ENCODE assay signal across 13 cellular contexts in genomic region chr2:169815849-169816248, GRCh38. TPM values are rescaled to one million over a fixed set of nuclear protein-coding genes. Genes with fewer than 3 reads are reported as not detected.
DNase-seq lines count a peak whose midpoint lies in the region; ATAC-seq and TF ChIP-seq lines count a peak whose summit lies in the region.
"Had no signal": no experiment of that assay in that cellular context is flagged by ENCODE, and none has a peak within 500 bp of the region (broad histone marks: within the 10 kb centered on the region; RNA-seq: fewer than 3 reads in every experiment).

No MANE protein-coding gene starts in this region.

- peak; percentile 46 to 48 for ATAC-seq in activated T-cell treated with anti-CD3 and anti-CD28 coated beads, Interleukin-2, amount 50 U/mL, for 4 hours
- peak; percentile 99 for ATAC-seq in stimulated activated effector memory CD8-positive, alpha-beta T cell treated with anti-CD3 and anti-CD28 coated beads, Interleukin-12 subunit alpha, Interleukin-12 subunit beta, amount 100 ng/mL, for 72 hours

- WGBS in suprapubic skin = 65% methylated on average over 1 of the region's 1 CpG

- no peak for TF ChIP-seq EP300 in suprapubic skin (IDR thresholded peaks at IDR 0.05)

- no peak overlapping the region for H3K4me3 ChIP-seq in epithelial cell of esophagus (ENCODE audit: low read length)
- no peak overlapping the region for H3K4me3 ChIP-seq in suprapubic skin

- H3K9me3 Mint-ChIP-seq in activated T-cell treated with anti-CD3 and anti-CD28 coated beads, Interleukin-2, amount 50 U/mL, for 4 hours = no peaks in the 10 kb centered on the region
- H3K9me3 Mint-ChIP-seq in stimulated activated effector memory CD8-positive, alpha-beta T cell treated with anti-CD3 and anti-CD28 coated beads, Interleukin-12 subunit alpha, Interleukin-12 subunit beta, amount 100 ng/mL, for 72 hours = no peaks in the 10 kb centered on the region
- H3K9me3 Mint-ChIP-seq: memory B cell had no signal

- no peaks in the 10 kb centered on the region for H3K27me3 ChIP-seq in suprapubic skin

- no peak overlapping the region for H3K27ac Mint-ChIP-seq in stimulated activated effector memory CD8-positive, alpha-beta T cell treated with anti-CD3 and anti-CD28 coated beads, Interleukin-12 subunit alpha, Interleukin-12 subunit beta, amount 100 ng/mL, for 72 hours
- H3K27ac Mint-ChIP-seq: B cell, memory B cell had no signal

- no peak for TF ChIP-seq CTCF in epithelial cell of esophagus (IDR thresholded peaks at IDR 0.05; ENCODE audit: insufficient read depth, low read depth, low read length, missing control alignments)
- TF ChIP-seq CTCF in suprapubic skin (IDR thresholded peaks at IDR 0.05) = no peak

- H3K4me3 Mint-ChIP-seq in activated T-cell treated with anti-CD3 and anti-CD28 coated beads, Interleukin-2, amount 50 U/mL, for 4 hours = no peak overlapping the region
- H3K4me3 Mint-ChIP-seq in stimulated activated effector memory CD8-positive, alpha-beta T cell treated with anti-CD3 and anti-CD28 coated beads, Interleukin-12 subunit alpha, Interleukin-12 subunit beta, amount 100 ng/mL, for 72 hours = no peak overlapping the region
- H3K4me3 Mint-ChIP-seq: B cell, memory B cell had no signal

- H3K27ac ChIP-seq in suprapubic skin = no peak overlapping the region

- peaks cover 13% of the 10 kb centered on the region for H3K4me1 Mint-ChIP-seq in activated T-cell treated with anti-CD3 and anti-CD28 coated beads, Interleukin-2, amount 50 U/mL, for 4 hours (ENCODE audit: low read depth)
- peaks cover 7% of the 10 kb centered on the region for H3K4me1 Mint-ChIP-seq in stimulated activated effector memory CD8-positive, alpha-beta T cell treated with anti-CD3 and anti-CD28 coated beads, Interleukin-12 subunit alpha, Interleukin-12 subunit beta, amount 100 ng/mL, for 72 hours
- H3K4me1 Mint-ChIP-seq: B cell had no signal

- TF ChIP-seq POLR2A in suprapubic skin (IDR thresholded peaks at IDR 0.05) = no peak

- DNase-seq in activated T-cell treated with anti-CD3 and anti-CD28 coated beads, Interleukin-2, amount 50 U/mL, for 4 hours = no peak
- no peak for DNase-seq in activated T-cell treated with anti-CD3 and anti-CD28 coated beads, Interleukin-2, amount 50 U/mL, for 48 hours
- DNase-seq in RPMI7951 (ENCODE audit: low read depth) (peak; percentile 47), epithelial cell of esophagus (ENCODE audit: low read depth) (peak; percentile 84), suprapubic skin (ENCODE audit: low spot score in 2 of 2) (no peak), UCSD-AML1 (lab: John Stamatoyannopoulos, UW; ENCODE audit: unreplicated experiment) (no peak), NOMO-1 treated with DMSO at 0.1 percent for 48 hours (lab: John Stamatoyannopoulos, UW; ENCODE audit: unreplicated experiment) (no peak)
- no peak for DNase-seq in stimulated activated effector memory CD8-positive, alpha-beta T cell treated with anti-CD3 and anti-CD28 coated beads, Interleukin-12 subunit alpha, Interleukin-12 subunit beta, amount 100 ng/mL, for 72 hours (ENCODE audit: low spot score in 2 of 2)
- DNase-seq: NCI-H2029 treated with DMSO at 0.1 percent for 48 hours; stimulated activated CD4-positive, alpha-beta T cell treated with anti-CD3 and anti-CD28 coated beads, Interleukin-4, amount 100 ng/mL, for 4 hours; substantia nigra had no signal

- no peaks in the 10 kb centered on the region for H3K27me3 Mint-ChIP-seq in activated T-cell treated with anti-CD3 and anti-CD28 coated beads, Interleukin-2, amount 50 U/mL, for 4 hours (ENCODE audit: low read depth)
- H3K27me3 Mint-ChIP-seq: B cell, memory B cell had no signal

- H3K36me3 Mint-ChIP-seq in activated T-cell treated with anti-CD3 and anti-CD28 coated beads, Interleukin-2, amount 50 U/mL, for 4 hours (ENCODE audit: insufficient read depth) = peaks cover 44% of the 10 kb centered on the region
- H3K36me3 Mint-ChIP-seq in stimulated activated effector memory CD8-positive, alpha-beta T cell treated with anti-CD3 and anti-CD28 coated beads, Interleukin-12 subunit alpha, Interleukin-12 subunit beta, amount 100 ng/mL, for 72 hours = peaks cover 92% of the 10 kb centered on the region

- peaks cover 6% of the 10 kb centered on the region for H3K4me1 ChIP-seq in suprapubic skin

- no peaks in the 10 kb centered on the region for H3K9me3 ChIP-seq in suprapubic skin

- H3K36me3 ChIP-seq in suprapubic skin = peaks cover 76% of the 10 kb centered on the region

RNA-seq across cellular contexts. Expression of gene METTL5, which starts 8.9 kb away (rescaled TPM):
- 100 to 1,000 TPM; 115 to 138 (median 129) TPM for total RNA-seq in activated T-cell treated with anti-CD3 and anti-CD28 coated beads, Interleukin-2, amount 50 U/mL, for 4 hours
- total RNA-seq in RPMI7951 (2014; rRNA removed; shearing (Covaris generic)) = 124 and 133 TPM in 2 replicates
- total RNA-seq in suprapubic skin = 10 to 100 TPM; 34.8 to 43.9 (median 41.2) TPM

RNA-seq across cellular contexts. Expression of gene UBR3, which starts 11.4 kb away (rescaled TPM):
- total RNA-seq in activated T-cell treated with anti-CD3 and anti-CD28 coated beads, Interleukin-2, amount 50 U/mL, for 4 hours = 10 to 100 TPM; 18.2 to 21.1 (median 19.8) TPM
- 20.3 and 20.9 TPM in 2 replicates for total RNA-seq in RPMI7951 (2014; rRNA removed; shearing (Covaris generic))
- 100 to 1,000 TPM in 1 of 4 donors, 10 to 100 TPM in 3; 41.9 to 140 (median 60.4) TPM for total RNA-seq in suprapubic skin

RNA-seq across cellular contexts. Expression of gene SSB, which starts 17.2 kb away (rescaled TPM):
- 100 to 1,000 TPM; 123 to 140 (median 134) TPM for total RNA-seq in activated T-cell treated with anti-CD3 and anti-CD28 coated beads, Interleukin-2, amount 50 U/mL, for 4 hours
- 127 and 164 TPM in 2 replicates for total RNA-seq in RPMI7951 (2014; rRNA removed; shearing (Covaris generic))
- 10 to 100 TPM; 35.5 to 91.0 (median 44.4) TPM for total RNA-seq in suprapubic skin

Comparison
In these comparisons a context has a peak if more than half of its experiments do, and no peak if none do; other contexts are left out.
1. DNase-seq: peak in RPMI7951 (single experiment) and epithelial cell of esophagus (single experiment); none in activated T-cell treated with anti-CD3 and anti-CD28 coated beads, Interleukin-2, amount 50 U/mL, for 4 hours (single experiment), activated T-cell treated with anti-CD3 and anti-CD28 coated beads, Interleukin-2, amount 50 U/mL, for 48 hours (0 of 2), stimulated activated effector memory CD8-positive, alpha-beta T cell treated with anti-CD3 and anti-CD28 coated beads, Interleukin-12 subunit alpha, Interleukin-12 subunit beta, amount 100 ng/mL, for 72 hours (0 of 2), suprapubic skin (0 of 2), UCSD-AML1 (single experiment) and NOMO-1 treated with DMSO at 0.1 percent for 48 hours (single experiment).